ENCODE assay signal across 26 cellular contexts in genomic region chr2:31390324-31390723, GRCh38. TPM values are rescaled to one million over a fixed set of nuclear protein-coding genes. Genes with fewer than 3 reads are reported as not detected.
DNase-seq lines count a peak whose midpoint lies in the region; ATAC-seq and TF ChIP-seq lines count a peak whose summit lies in the region.
"Had no signal": no experiment of that assay in that cellular context is flagged by ENCODE, and none has a peak within 500 bp of the region (broad histone marks: within the 10 kb centered on the region; RNA-seq: fewer than 3 reads in every experiment).

No MANE protein-coding gene starts in this region.

- intact Hi-C loops in esophagus squamous epithelium (cut with DNase I): no loop called here

- TF ChIP-seq POLR2A in esophagus squamous epithelium (IDR thresholded peaks at IDR 0.05): no peak

- no peak overlapping the region for H3K27ac Mint-ChIP-seq in activated CD8-positive, alpha-beta memory T cell treated with anti-CD3 and anti-CD28 coated beads, Interleukin-2, amount 10 ng/mL, durations not matched to agents 7 days and 5 days
- no peak overlapping the region for H3K27ac Mint-ChIP-seq in activated naive CD4-positive, alpha-beta T cell treated with anti-CD3 and anti-CD28 coated beads, Interleukin-2, amount 50 U/mL, for 72 hours
- H3K27ac Mint-ChIP-seq: CD4-positive, alpha-beta memory T cell; HFFc6; IgD-negative memory B cell had no signal

- CTCF ChIA-PET in activated CD8-positive, alpha-beta memory T cell treated with anti-CD3 and anti-CD28 coated beads, Interleukin-2, amount 10 ng/mL, durations not matched to agents 7 days and 5 days (lab: Charles Lee): no interaction called here

- peaks cover 3% of the 10 kb centered on the region for H3K4me1 Mint-ChIP-seq in activated CD8-positive, alpha-beta memory T cell treated with anti-CD3 and anti-CD28 coated beads, Interleukin-2, amount 10 ng/mL, durations not matched to agents 7 days and 5 days
- H3K4me1 Mint-ChIP-seq: CD4-positive, alpha-beta memory T cell; IgD-negative memory B cell had no signal

- H3K27ac ChIP-seq in GM23248: peak overlapping the region; percentile 3; the same call in 1 of the 2 replicates
- peak overlapping the region; percentile 100 for H3K27ac ChIP-seq in RWPE2 (ENCODE audit: poor library complexity, severe bottlenecking)
- H3K27ac ChIP-seq in esophagus squamous epithelium: peak overlapping the region in 3 of 4 donors; percentile 39 to 60 (median 58)
- H3K27ac ChIP-seq: BLaER1, HL-60, Peyer's patch, SK-N-MC had no signal

- ATAC-seq in RWPE2 (ENCODE audit: low read depth): peak; percentile 87
- ATAC-seq in GM19328 (IDR thresholded peaks at IDR 0.05; ENCODE audit: unreplicated experiment): no peak
- ATAC-seq in activated CD8-positive, alpha-beta memory T cell treated with anti-CD3 and anti-CD28 coated beads, Interleukin-2, amount 10 ng/mL, durations not matched to agents 7 days and 5 days: no peak
- ATAC-seq in activated naive CD4-positive, alpha-beta T cell treated with anti-CD3 and anti-CD28 coated beads, Interleukin-2, amount 50 U/mL, for 72 hours: no peak
- no peak for ATAC-seq in HG02885 (IDR thresholded peaks at IDR 0.05; ENCODE audit: poor library complexity, unreplicated experiment)
- ATAC-seq: A549, GM12878 had no signal

- no peaks in the 10 kb centered on the region for H3K79me2 ChIP-seq in GM23248 (ENCODE audit: insufficient read depth)

- no peaks in the 10 kb centered on the region for H4K20me1 ChIP-seq in GM23248 (ENCODE audit: insufficient read depth)
- H4K20me1 ChIP-seq: BLaER1 had no signal

- H3K27me3 ChIP-seq in GM23248 (replicated peaks; ENCODE audit: insufficient read depth): no peaks in the 10 kb centered on the region
- no peaks in the 10 kb centered on the region for H3K27me3 ChIP-seq in RWPE2 (ENCODE audit: insufficient read depth, poor library complexity, severe bottlenecking)
- no peaks in the 10 kb centered on the region for H3K27me3 ChIP-seq in esophagus squamous epithelium
- H3K27me3 ChIP-seq: BLaER1, Peyer's patch had no signal

- TF ChIP-seq CTCF in RWPE2 (IDR thresholded peaks at IDR 0.05; ENCODE audit: poor library complexity, severe bottlenecking) (no peak), esophagus squamous epithelium (IDR thresholded peaks at IDR 0.05) (peak in 3 of 6 experiments; percentile 6 to 34 (median 23))

- H3K4me2 ChIP-seq in GM23248 (ENCODE audit: unreplicated experiment): peak overlapping the region; percentile 23
- H3K4me2 ChIP-seq: A549, BLaER1 had no signal

- H3K36me3 ChIP-seq in GM23248 (ENCODE audit: low read depth) (no peaks in the 10 kb centered on the region), RWPE2 (ENCODE audit: low read depth) (peaks cover 29% of the 10 kb centered on the region), esophagus squamous epithelium (no peaks in the 10 kb centered on the region)
- H3K36me3 ChIP-seq: BLaER1, Peyer's patch had no signal

- H3F3A ChIP-seq in GM23248 (ENCODE audit: insufficient read depth): peaks cover 23% of the 10 kb centered on the region

- no peak overlapping the region for H3K9ac ChIP-seq in GM23248
- H3K9ac ChIP-seq: BLaER1 had no signal

- H3K9me3 ChIP-seq in GM23248 (ENCODE audit: low read depth) (no peaks in the 10 kb centered on the region), RWPE2 (ENCODE audit: severe bottlenecking) (no peaks in the 10 kb centered on the region), esophagus squamous epithelium (no peaks in the 10 kb centered on the region)
- H3K9me3 ChIP-seq: BLaER1, Peyer's patch had no signal

- peak; percentile 37 for DNase-seq in GM23248
- no peak for DNase-seq in RWPE2 (ENCODE audit: low spot score)
- no peak for DNase-seq in esophagus squamous epithelium (lab: John Stamatoyannopoulos, UW)
- peak; percentile 19 for DNase-seq in renal cortical epithelial cell (ENCODE audit: low read depth)
- no peak for DNase-seq in activated CD8-positive, alpha-beta memory T cell treated with anti-CD3 and anti-CD28 coated beads, Interleukin-2, amount 10 ng/mL, durations not matched to agents 7 days and 5 days
- DNase-seq in activated naive CD4-positive, alpha-beta T cell treated with anti-CD3 and anti-CD28 coated beads, Interleukin-2, amount 50 U/mL, for 72 hours (ENCODE audit: low spot score in 2 of 2): no peak
- DNase-seq: CD4-positive, alpha-beta memory T cell; EL; HFFc6; Kasumi-1; MM.1S; NCI-H1092 treated with DMSO at 0.1 percent for 48 hours; NCI-H2081; NCI-H2171 treated with DMSO at 0.1 percent for 48 hours; NCI-H446 treated with DMSO at 0.1 percent for 48 hours; NCI-H69; Peyer's patch; SHP77 had no signal

- peaks cover 46% of the 10 kb centered on the region for H3K27me3 Mint-ChIP-seq in activated CD8-positive, alpha-beta memory T cell treated with anti-CD3 and anti-CD28 coated beads, Interleukin-2, amount 10 ng/mL, durations not matched to agents 7 days and 5 days

- H3K4me3 Mint-ChIP-seq in activated CD8-positive, alpha-beta memory T cell treated with anti-CD3 and anti-CD28 coated beads, Interleukin-2, amount 10 ng/mL, durations not matched to agents 7 days and 5 days: no peak overlapping the region
- H3K4me3 Mint-ChIP-seq: CD4-positive, alpha-beta memory T cell; HFFc6; IgD-negative memory B cell had no signal

- H3K9me3 Mint-ChIP-seq in activated CD8-positive, alpha-beta memory T cell treated with anti-CD3 and anti-CD28 coated beads, Interleukin-2, amount 10 ng/mL, durations not matched to agents 7 days and 5 days (ENCODE audit: low read depth): no peaks in the 10 kb centered on the region
- H3K9me3 Mint-ChIP-seq in activated naive CD4-positive, alpha-beta T cell treated with anti-CD3 and anti-CD28 coated beads, Interleukin-2, amount 50 U/mL, for 72 hours: no peaks in the 10 kb centered on the region
- H3K9me3 Mint-ChIP-seq: HFFc6 had no signal

- H3K4me3 ChIP-seq in GM23248 (no peak overlapping the region), RWPE2 (ENCODE audit: severe bottlenecking) (no peak overlapping the region), esophagus squamous epithelium (no peak overlapping the region)
- H3K4me3 ChIP-seq: A549, BLaER1, GM12878, Peyer's patch, SK-N-MC had no signal

- H3K9me2 ChIP-seq in GM23248 (ENCODE audit: insufficient read depth): no peaks in the 10 kb centered on the region

- H3K36me3 Mint-ChIP-seq in activated CD8-positive, alpha-beta memory T cell treated with anti-CD3 and anti-CD28 coated beads, Interleukin-2, amount 10 ng/mL, durations not matched to agents 7 days and 5 days: peaks cover 3% of the 10 kb centered on the region
- H3K36me3 Mint-ChIP-seq in activated naive CD4-positive, alpha-beta T cell treated with anti-CD3 and anti-CD28 coated beads, Interleukin-2, amount 50 U/mL, for 72 hours: no peaks in the 10 kb centered on the region
- H3K36me3 Mint-ChIP-seq: CD4-positive, alpha-beta memory T cell; IgD-negative memory B cell had no signal

- in situ Hi-C loops in GM23248 (cut with MboI): no loop called here

- H3K4me1 ChIP-seq in GM23248 (ENCODE audit: insufficient read depth) (peaks cover 26% of the 10 kb centered on the region), RWPE2 (ENCODE audit: insufficient read depth, poor library complexity, severe bottlenecking) (peaks cover 27% of the 10 kb centered on the region), esophagus squamous epithelium (peaks cover 0 to 29% (median 4%) of the 10 kb centered on the region in 3 donors)
- H3K4me1 ChIP-seq: Peyer's patch had no signal

- H2AFZ ChIP-seq in GM23248: no peak overlapping the region

RNA-seq across cellular contexts. Expression of gene XDH, which starts 24.2 kb away (rescaled TPM):
- total RNA-seq in GM23248 (2014; rRNA removed; shearing (Covaris generic)): 1.8 and 2.4 TPM in 2 replicates
- 1.3 and 1.8 TPM in 2 replicates for polyA plus RNA-seq in GM23248 (2016; fragmentation: Nextera tagmentation; extraction: Ambion mirVana)
- 10 to 100 TPM in 3 of 4 donors, 1 to 10 TPM in 1; 2.3 to 54.0 (median 39.0) TPM for total RNA-seq in esophagus squamous epithelium
- total RNA-seq in renal cortical epithelial cell: 2.0 and 25.9 TPM in 2 replicates
- total RNA-seq in activated CD8-positive, alpha-beta memory T cell treated with anti-CD3 and anti-CD28 coated beads, Interleukin-2, amount 10 ng/mL, durations not matched to agents 7 days and 5 days: under 1 TPM in 1 of 2 experiments, not detected in 1; 0.41 TPM
- not detected for total RNA-seq in activated naive CD4-positive, alpha-beta T cell treated with anti-CD3 and anti-CD28 coated beads, Interleukin-2, amount 50 U/mL, for 72 hours
- total RNA-seq: CD4-positive, alpha-beta memory T cell; GM12878 had no signal
- polyA plus RNA-seq: CD4-positive, alpha-beta memory T cell; IgD-negative memory B cell had no signal

Comparison
In these comparisons a context has a peak if more than half of its experiments do, and no peak if none do; other contexts are left out.
1. DNase-seq: peak in GM23248 (single experiment) and renal cortical epithelial cell (single experiment); none in RWPE2 (single experiment), esophagus squamous epithelium (single experiment), activated CD8-positive, alpha-beta memory T cell treated with anti-CD3 and anti-CD28 coated beads, Interleukin-2, amount 10 ng/mL, durations not matched to agents 7 days and 5 days (single experiment) and activated naive CD4-positive, alpha-beta T cell treated with anti-CD3 and anti-CD28 coated beads, Interleukin-2, amount 50 U/mL, for 72 hours (0 of 2).
2. H3K27ac ChIP-seq: peak in every context shown above with its lines; median percentile 100 in RWPE2; 58 in esophagus squamous epithelium; 3 in GM23248.